In genomic region chr17:3004150-3004801, GRCh38 we compare ENCODE assay signal across 1 cellular context.
TF ChIP-seq lines count a peak whose summit lies in the region.

No MANE protein-coding gene starts in this region.

TF ChIP-seq in HepG2, 621 proteins besides CTCF, POLR2A, EP300 and RAD21 (continued from another document):
- no peak for TF ChIP-seq PRDM10 (CRISPR knock-in tag; IDR thresholded peaks at IDR 0.05; ENCODE audit: low read depth)
- no peak for TF ChIP-seq ZNF138 (CRISPR knock-in tag; IDR thresholded peaks at IDR 0.05; ENCODE audit: low read depth)
- TF ChIP-seq HNF4A (CRISPR knock-in tag; IDR thresholded peaks at IDR 0.05), result no peak
- no peak for TF ChIP-seq ZNF44 (CRISPR knock-in tag; IDR thresholded peaks at IDR 0.05)
- TF ChIP-seq ZNF343 (CRISPR knock-in tag; IDR thresholded peaks at IDR 0.05), result no peak
- TF ChIP-seq ZNF615 (CRISPR knock-in tag; IDR thresholded peaks at IDR 0.05; ENCODE audit: borderline replicate concordance), result no peak
- TF ChIP-seq ZBTB38 (CRISPR knock-in tag; IDR thresholded peaks at IDR 0.05), result no peak
- TF ChIP-seq, protein P1, sequence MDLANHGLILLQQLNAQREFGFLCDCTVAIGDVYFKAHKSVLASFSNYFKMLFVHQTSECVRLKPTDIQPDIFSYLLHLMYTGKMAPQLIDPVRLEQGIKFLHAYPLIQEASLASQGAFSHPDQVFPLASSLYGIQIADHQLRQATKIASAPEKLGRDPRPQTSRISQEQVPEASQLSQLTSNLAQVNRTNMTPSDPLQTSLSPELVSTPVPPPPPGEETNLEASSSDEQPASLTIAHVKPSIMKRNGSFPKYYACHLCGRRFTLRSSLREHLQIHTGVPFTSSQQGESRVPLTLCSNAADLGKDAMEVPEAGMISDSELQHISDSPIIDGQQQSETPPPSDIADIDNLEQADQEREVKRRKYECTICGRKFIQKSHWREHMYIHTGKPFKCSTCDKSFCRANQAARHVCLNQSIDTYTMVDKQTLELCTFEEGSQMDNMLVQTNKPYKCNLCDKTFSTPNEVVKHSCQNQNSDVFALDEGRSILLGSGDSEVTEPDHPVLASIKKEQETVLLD (CRISPR knock-in tag; IDR thresholded peaks at IDR 0.05; ENCODE audit: low read depth), result no peak
- no peak for TF ChIP-seq ZNF780A (CRISPR knock-in tag; IDR thresholded peaks at IDR 0.05)
- no peak for TF ChIP-seq CCDC6 (CRISPR knock-in tag; IDR thresholded peaks at IDR 0.05)
- TF ChIP-seq, protein P2, sequence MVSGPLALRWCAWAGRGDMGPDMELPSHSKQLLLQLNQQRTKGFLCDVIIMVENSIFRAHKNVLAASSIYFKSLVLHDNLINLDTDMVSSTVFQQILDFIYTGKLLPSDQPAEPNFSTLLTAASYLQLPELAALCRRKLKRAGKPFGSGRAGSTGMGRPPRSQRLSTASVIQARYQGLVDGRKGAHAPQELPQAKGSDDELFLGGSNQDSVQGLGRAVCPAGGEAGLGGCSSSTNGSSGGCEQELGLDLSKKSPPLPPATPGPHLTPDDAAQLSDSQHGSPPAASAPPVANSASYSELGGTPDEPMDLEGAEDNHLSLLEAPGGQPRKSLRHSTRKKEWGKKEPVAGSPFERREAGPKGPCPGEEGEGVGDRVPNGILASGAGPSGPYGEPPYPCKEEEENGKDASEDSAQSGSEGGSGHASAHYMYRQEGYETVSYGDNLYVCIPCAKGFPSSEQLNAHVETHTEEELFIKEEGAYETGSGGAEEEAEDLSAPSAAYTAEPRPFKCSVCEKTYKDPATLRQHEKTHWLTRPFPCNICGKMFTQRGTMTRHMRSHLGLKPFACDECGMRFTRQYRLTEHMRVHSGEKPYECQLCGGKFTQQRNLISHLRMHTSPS (CRISPR knock-in tag; IDR thresholded peaks at IDR 0.05; ENCODE audit: low read depth), result 0 out of 2 replicates have a peak, but pooled peaks have one; percentile 27
- no peak for TF ChIP-seq IKZF1 (IDR thresholded peaks at IDR 0.05)
- no peak for TF ChIP-seq ATRX (CRISPR knock-in tag; IDR thresholded peaks at IDR 0.05; ENCODE audit: borderline replicate concordance)
- no peak for TF ChIP-seq ZNF12 (CRISPR knock-in tag; IDR thresholded peaks at IDR 0.05)
- peak; percentile 90; the same call in 1 of the 2 replicates for TF ChIP-seq HNRNPL (IDR thresholded peaks at IDR 0.05; ENCODE audit: low read depth, low read length)
- TF ChIP-seq NFIB (CRISPR knock-in tag; IDR thresholded peaks at IDR 0.05; ENCODE audit: borderline replicate concordance), result no peak
- TF ChIP-seq MAZ (IDR thresholded peaks at IDR 0.05; ENCODE audit: borderline replicate concordance, low read depth, low read length), result no peak
- no peak for TF ChIP-seq MAZ (CRISPR knock-in tag; IDR thresholded peaks at IDR 0.05; ENCODE audit: low read depth)
- no peak for TF ChIP-seq JUNB (CRISPR knock-in tag; IDR thresholded peaks at IDR 0.05; ENCODE audit: borderline replicate concordance)
TF ChIP-seq in HepG2: peak in this region for 3.
